In the genomic region with DNA sequence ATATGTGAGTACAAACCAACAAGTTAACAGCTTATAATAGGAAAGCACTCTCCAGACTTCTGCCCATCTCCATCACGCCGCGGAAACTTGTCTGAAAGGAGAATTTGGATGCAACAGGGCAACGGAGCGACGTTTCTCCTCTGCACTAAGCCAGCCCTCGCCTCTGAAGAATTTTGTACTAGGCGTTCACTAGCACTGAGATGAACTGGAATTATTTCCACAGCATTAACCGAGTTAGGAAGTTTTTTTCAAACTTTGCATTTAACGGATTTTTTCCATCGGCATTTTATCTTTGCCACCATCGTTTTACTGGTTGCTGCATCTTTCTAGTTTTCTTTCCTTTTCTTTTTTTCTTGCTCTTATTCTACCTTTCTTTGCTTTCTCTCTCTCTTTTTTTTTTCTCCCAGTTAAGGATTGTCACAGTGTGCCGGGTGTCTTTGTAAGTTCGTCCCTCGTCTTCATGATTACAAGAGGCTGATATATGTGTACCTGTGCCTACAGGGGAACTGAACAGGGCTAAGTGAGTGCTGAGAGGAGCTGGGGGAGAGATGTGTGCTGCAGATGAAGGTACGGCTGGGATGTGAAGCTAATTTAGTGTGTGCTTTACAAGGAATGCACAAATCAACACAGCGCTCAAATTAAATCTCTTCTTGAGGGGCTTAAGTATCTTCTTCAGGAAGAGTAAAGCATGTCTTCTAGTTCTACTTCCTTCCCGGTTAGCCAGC, we compare ENCODE assay signal across 8 cellular contexts.
DNase-seq lines count a peak whose midpoint lies in the region; ATAC-seq and TF ChIP-seq lines count a peak whose summit lies in the region.

No MANE protein-coding gene starts in this region.

- no peak overlapping the region for H3K27ac Mint-ChIP-seq in nephron progenitor cell

- intact Hi-C loops in body of pancreas (cut with DNase I): no loop called here

- H3K4me1 Mint-ChIP-seq in nephron progenitor cell: peaks cover 32% of the 10 kb centered on the region

- DNase-seq in DMS53 (lab: John Stamatoyannopoulos, UW) (peak; percentile 88), MV-4-11 (lab: John Stamatoyannopoulos, UW) (peak; percentile 26), astrocyte of the hippocampus (ENCODE audit: low read depth, low spot score) (peak; percentile 25), nephron progenitor cell (peak; percentile 27), body of pancreas (no peak), COLO829 (ENCODE audit: low spot score) (no peak), HEK293T (ENCODE audit: extremely low spot score) (no peak)
- DNase-seq in activated effector memory CD4-positive, alpha-beta T cell treated with anti-CD3 and anti-CD28 coated beads, Interleukin-2, amount 50 U/mL, for 16 hours: no peak

- H3K36me3 ChIP-seq in body of pancreas (replicated peaks in 1 of 2; ENCODE audit: insufficient read depth in 1 of 2, low read depth in 2 of 2): no peaks in the 10 kb centered on the region

- no peak overlapping the region for H3K4me3 ChIP-seq in body of pancreas

- no peak overlapping the region for H3K4me3 Mint-ChIP-seq in nephron progenitor cell

- no peaks in the 10 kb centered on the region for H3K36me3 Mint-ChIP-seq in nephron progenitor cell (ENCODE audit: low read depth)

- peak overlapping the region in 1 of 4 donors; percentile 11 for H3K27ac ChIP-seq in body of pancreas

- ATAC-seq in body of pancreas: no peak

- TF ChIP-seq CTCF in nephron progenitor cell (IDR thresholded peaks at IDR 0.05) (no peak), body of pancreas (IDR thresholded peaks at IDR 0.05) (no peak)

- no peaks in the 10 kb centered on the region for H3K9me3 Mint-ChIP-seq in nephron progenitor cell

- peaks cover 10% of the 10 kb centered on the region for H3K27me3 Mint-ChIP-seq in nephron progenitor cell (ENCODE audit: low read depth, poor library complexity)

- H3K9me3 ChIP-seq in body of pancreas: peaks cover 0 to 8% (median 0%) of the 10 kb centered on the region in 3 donors

- TF ChIP-seq POLR2A in body of pancreas (IDR thresholded peaks at IDR 0.05): no peak

- CTCF ChIA-PET in HEK293T (lab: Yijun Ruan, JAX): interaction anchor here (0.6 kb wide), 2 partner anchors 18 to 267 kb away, joined by 3 read pairs; no protein-coding TSS in a partner anchor

- peaks cover 21% of the 10 kb centered on the region for H3K4me1 ChIP-seq in body of pancreas

- POLR2A ChIA-PET in HEK293T (lab: Yijun Ruan, JAX): interaction anchor here (0.5 to 1.1 kb wide), 4 partner anchors 10 to 342 kb away, joined by 3 to 5 read pairs (median 3); no protein-coding TSS in a partner anchor

- H3K27me3 ChIP-seq in body of pancreas: peaks cover 19 to 73% of the 10 kb centered on the region in 2 donors

- 16 to 22% methylated on average over 17 to 18 of the region's 18 CpGs for WGBS in body of pancreas, 2 donors

TF ChIP-seq in HEK293T, 16 proteins besides CTCF, POLR2A, EP300 and RAD21:
- TF ChIP-seq L3MBTL2 (conservative IDR thresholded peaks at IDR 0.05): no peak
- no peak for TF ChIP-seq ARNT (IDR thresholded peaks at IDR 0.05)
- no peak for TF ChIP-seq TARDBP (IDR thresholded peaks at IDR 0.05)
- TF ChIP-seq ZNF384 (IDR thresholded peaks at IDR 0.05): no peak
- TF ChIP-seq NFRKB (IDR thresholded peaks at IDR 0.05): no peak
- TF ChIP-seq FOXK2 (IDR thresholded peaks at IDR 0.05): no peak
- TF ChIP-seq FOXM1 (IDR thresholded peaks at IDR 0.05; ENCODE audit: borderline replicate concordance): no peak
- no peak for TF ChIP-seq BHLHE40 (IDR thresholded peaks at IDR 0.05; ENCODE audit: borderline replicate concordance)
- no peak for TF ChIP-seq SUZ12 (IDR thresholded peaks at IDR 0.05)
- no peak for TF ChIP-seq CTBP1 (IDR thresholded peaks at IDR 0.05; ENCODE audit: borderline replicate concordance)
- TF ChIP-seq HDGF (IDR thresholded peaks at IDR 0.05; ENCODE audit: borderline replicate concordance): no peak
- no peak for TF ChIP-seq LEF1 (IDR thresholded peaks at IDR 0.05; ENCODE audit: borderline replicate concordance)
- no peak for TF ChIP-seq ELF4 (IDR thresholded peaks at IDR 0.05)
- TF ChIP-seq FOXA1 (IDR thresholded peaks at IDR 0.05): no peak
- TF ChIP-seq, protein P1, sequence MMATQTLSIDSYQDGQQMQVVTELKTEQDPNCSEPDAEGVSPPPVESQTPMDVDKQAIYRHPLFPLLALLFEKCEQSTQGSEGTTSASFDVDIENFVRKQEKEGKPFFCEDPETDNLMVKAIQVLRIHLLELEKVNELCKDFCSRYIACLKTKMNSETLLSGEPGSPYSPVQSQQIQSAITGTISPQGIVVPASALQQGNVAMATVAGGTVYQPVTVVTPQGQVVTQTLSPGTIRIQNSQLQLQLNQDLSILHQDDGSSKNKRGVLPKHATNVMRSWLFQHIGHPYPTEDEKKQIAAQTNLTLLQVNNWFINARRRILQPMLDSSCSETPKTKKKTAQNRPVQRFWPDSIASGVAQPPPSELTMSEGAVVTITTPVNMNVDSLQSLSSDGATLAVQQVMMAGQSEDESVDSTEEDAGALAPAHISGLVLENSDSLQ (IDR thresholded peaks at IDR 0.05): no peak
- TF ChIP-seq SP1 (IDR thresholded peaks at IDR 0.05): no peak
TF ChIP-seq in HEK293T: peak in this region for 0.

Comparison
In these comparisons a context has a peak if more than half of its experiments do, and no peak if none do; other contexts are left out.
1. DNase-seq: peak in DMS53 (single experiment), MV-4-11 (single experiment), astrocyte of the hippocampus (single experiment) and nephron progenitor cell (single experiment); none in body of pancreas (0 of 4), COLO829 (single experiment), activated effector memory CD4-positive, alpha-beta T cell treated with anti-CD3 and anti-CD28 coated beads, Interleukin-2, amount 50 U/mL, for 16 hours (single experiment) and HEK293T (single experiment).